In the genomic region with DNA sequence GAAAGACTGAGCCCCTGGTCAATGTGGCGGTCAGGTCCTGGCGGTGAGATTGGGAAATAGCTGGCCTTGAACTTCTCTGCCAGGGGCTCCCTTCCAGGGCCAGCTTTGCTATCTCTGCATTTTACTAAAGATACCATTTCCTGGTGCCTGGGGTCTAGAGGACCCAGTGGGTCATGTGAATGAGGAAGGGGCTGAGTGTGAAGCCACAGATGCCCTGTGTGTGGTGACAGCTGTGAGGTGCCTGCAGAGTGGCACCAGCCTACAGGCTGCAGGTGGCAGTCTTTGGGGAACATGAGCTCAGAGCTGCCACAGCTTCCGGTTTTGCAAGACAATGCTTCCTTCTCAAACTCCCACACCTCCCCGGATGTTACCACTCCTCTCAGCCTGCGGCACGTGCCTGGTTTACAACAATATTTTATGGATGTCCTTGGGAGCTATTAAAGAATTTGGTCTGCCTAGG, we compare ENCODE assay signal across 9 cellular contexts. TPM values are rescaled to one million over a fixed set of nuclear protein-coding genes. Genes with fewer than 3 reads are reported as not detected.
DNase-seq lines count a peak whose midpoint lies in the region; ATAC-seq and TF ChIP-seq lines count a peak whose summit lies in the region.
"Had no signal": no experiment of that assay in that cellular context is flagged by ENCODE, and none has a peak within 500 bp of the region (broad histone marks: within the 10 kb centered on the region; RNA-seq: fewer than 3 reads in every experiment).

No MANE protein-coding gene starts in this region.

- peaks cover 40% of the 10 kb centered on the region for H3K4me1 Mint-ChIP-seq in WTC11

- in situ Hi-C loops in G401 (cut with HindIII; ENCODE audit: low sequenced_read_pairs) = no loop called here

- no peak overlapping the region for H3K27ac Mint-ChIP-seq in WTC11

- CTCF ChIA-PET in WTC11 (lab: Charles Lee) = interaction anchor here (0.6 to 1.8 kb wide), 6 partner anchors 25 to 721 kb away, joined by 3 to 22 read pairs (median 4); a partner anchor contains a TSS

- POLR2A ChIA-PET in WTC11 (lab: Charles Lee) = interaction anchor here (0.5 kb wide), 1 partner anchor 275 kb away, joined by 4 read pairs; no protein-coding TSS in a partner anchor

- ATAC-seq in GM18502 (IDR thresholded peaks at IDR 0.05; ENCODE audit: poor library complexity, unreplicated experiment) = peak; percentile 75
- ATAC-seq in WTC11 = peak; percentile 60

- no peak overlapping the region for H3K4me3 Mint-ChIP-seq in WTC11

- no peak overlapping the region for H3K27ac ChIP-seq in 22Rv1

- peaks cover 47% of the 10 kb centered on the region for H3K27me3 Mint-ChIP-seq in WTC11 (ENCODE audit: low read depth)

- TF ChIP-seq CTCF in 22Rv1 (IDR thresholded peaks at IDR 0.05) = 0 out of 2 replicates have a peak, but pooled peaks have one; percentile 14
- TF ChIP-seq CTCF in WTC11 (IDR thresholded peaks at IDR 0.05) = no peak

- H3K36me3 Mint-ChIP-seq in WTC11 = no peaks in the 10 kb centered on the region; the same call in 1 of the 2 replicates

- H3K9me3 Mint-ChIP-seq in WTC11 = peaks cover 8% of the 10 kb centered on the region; the same call in 1 of the 2 replicates

- peak; percentile 48 for DNase-seq in HT-29 (ENCODE audit: low spot score)
- DNase-seq in WTC11 (ENCODE audit: low spot score) = peak; percentile 43
- DNase-seq in germinal center (ENCODE audit: low spot score) = peak; percentile 63
- peak; percentile 9 to 10 for DNase-seq in stimulated activated CD8-positive, alpha-beta memory T cell treated with anti-CD3 and anti-CD28 coated beads, Interleukin-7, amount 100 ng/mL, for 4 hours (ENCODE audit: low read depth in 2 of 2)
- DNase-seq in G401 (ENCODE audit: low spot score) = no peak
- DNase-seq in NCI-H526 treated with DMSO at 0.1 percent for 48 hours (lab: John Stamatoyannopoulos, UW) = no peak

TF ChIP-seq in WTC11, 78 proteins besides CTCF, POLR2A, EP300 and RAD21 (continues in another document):
- TF ChIP-seq, protein P1, sequence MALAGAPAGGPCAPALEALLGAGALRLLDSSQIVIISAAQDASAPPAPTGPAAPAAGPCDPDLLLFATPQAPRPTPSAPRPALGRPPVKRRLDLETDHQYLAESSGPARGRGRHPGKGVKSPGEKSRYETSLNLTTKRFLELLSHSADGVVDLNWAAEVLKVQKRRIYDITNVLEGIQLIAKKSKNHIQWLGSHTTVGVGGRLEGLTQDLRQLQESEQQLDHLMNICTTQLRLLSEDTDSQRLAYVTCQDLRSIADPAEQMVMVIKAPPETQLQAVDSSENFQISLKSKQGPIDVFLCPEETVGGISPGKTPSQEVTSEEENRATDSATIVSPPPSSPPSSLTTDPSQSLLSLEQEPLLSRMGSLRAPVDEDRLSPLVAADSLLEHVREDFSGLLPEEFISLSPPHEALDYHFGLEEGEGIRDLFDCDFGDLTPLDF (CRISPR knock-in tag; IDR thresholded peaks at IDR 0.05) = no peak
- TF ChIP-seq, protein P2, sequence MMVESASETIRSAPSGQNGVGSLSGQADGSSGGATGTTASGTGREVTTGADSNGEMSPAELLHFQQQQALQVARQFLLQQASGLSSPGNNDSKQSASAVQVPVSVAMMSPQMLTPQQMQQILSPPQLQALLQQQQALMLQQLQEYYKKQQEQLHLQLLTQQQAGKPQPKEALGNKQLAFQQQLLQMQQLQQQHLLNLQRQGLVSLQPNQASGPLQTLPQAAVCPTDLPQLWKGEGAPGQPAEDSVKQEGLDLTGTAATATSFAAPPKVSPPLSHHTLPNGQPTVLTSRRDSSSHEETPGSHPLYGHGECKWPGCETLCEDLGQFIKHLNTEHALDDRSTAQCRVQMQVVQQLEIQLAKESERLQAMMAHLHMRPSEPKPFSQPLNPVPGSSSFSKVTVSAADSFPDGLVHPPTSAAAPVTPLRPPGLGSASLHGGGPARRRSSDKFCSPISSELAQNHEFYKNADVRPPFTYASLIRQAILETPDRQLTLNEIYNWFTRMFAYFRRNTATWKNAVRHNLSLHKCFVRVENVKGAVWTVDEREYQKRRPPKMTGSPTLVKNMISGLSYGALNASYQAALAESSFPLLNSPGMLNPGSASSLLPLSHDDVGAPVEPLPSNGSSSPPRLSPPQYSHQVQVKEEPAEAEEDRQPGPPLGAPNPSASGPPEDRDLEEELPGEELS (CRISPR knock-in tag; IDR thresholded peaks at IDR 0.05) = 0 out of 2 replicates have a peak, but pooled peaks have one; percentile 28
- TF ChIP-seq, protein P3, sequence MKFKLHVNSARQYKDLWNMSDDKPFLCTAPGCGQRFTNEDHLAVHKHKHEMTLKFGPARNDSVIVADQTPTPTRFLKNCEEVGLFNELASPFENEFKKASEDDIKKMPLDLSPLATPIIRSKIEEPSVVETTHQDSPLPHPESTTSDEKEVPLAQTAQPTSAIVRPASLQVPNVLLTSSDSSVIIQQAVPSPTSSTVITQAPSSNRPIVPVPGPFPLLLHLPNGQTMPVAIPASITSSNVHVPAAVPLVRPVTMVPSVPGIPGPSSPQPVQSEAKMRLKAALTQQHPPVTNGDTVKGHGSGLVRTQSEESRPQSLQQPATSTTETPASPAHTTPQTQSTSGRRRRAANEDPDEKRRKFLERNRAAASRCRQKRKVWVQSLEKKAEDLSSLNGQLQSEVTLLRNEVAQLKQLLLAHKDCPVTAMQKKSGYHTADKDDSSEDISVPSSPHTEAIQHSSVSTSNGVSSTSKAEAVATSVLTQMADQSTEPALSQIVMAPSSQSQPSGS (CRISPR knock-in tag; IDR thresholded peaks at IDR 0.05; ENCODE audit: borderline replicate concordance, low read depth) = no peak
- TF ChIP-seq FOXK1 (CRISPR knock-in tag; IDR thresholded peaks at IDR 0.05) = 0 out of 2 replicates have a peak, but pooled peaks have one; percentile 20
- no peak for TF ChIP-seq ZNF121 (CRISPR knock-in tag; IDR thresholded peaks at IDR 0.05)
- TF ChIP-seq SMAD3 (CRISPR knock-in tag; IDR thresholded peaks at IDR 0.05; ENCODE audit: borderline replicate concordance) = no peak
- TF ChIP-seq ELF4 (CRISPR knock-in tag; IDR thresholded peaks at IDR 0.05; ENCODE audit: low read depth) = no peak
- TF ChIP-seq, protein P4, sequence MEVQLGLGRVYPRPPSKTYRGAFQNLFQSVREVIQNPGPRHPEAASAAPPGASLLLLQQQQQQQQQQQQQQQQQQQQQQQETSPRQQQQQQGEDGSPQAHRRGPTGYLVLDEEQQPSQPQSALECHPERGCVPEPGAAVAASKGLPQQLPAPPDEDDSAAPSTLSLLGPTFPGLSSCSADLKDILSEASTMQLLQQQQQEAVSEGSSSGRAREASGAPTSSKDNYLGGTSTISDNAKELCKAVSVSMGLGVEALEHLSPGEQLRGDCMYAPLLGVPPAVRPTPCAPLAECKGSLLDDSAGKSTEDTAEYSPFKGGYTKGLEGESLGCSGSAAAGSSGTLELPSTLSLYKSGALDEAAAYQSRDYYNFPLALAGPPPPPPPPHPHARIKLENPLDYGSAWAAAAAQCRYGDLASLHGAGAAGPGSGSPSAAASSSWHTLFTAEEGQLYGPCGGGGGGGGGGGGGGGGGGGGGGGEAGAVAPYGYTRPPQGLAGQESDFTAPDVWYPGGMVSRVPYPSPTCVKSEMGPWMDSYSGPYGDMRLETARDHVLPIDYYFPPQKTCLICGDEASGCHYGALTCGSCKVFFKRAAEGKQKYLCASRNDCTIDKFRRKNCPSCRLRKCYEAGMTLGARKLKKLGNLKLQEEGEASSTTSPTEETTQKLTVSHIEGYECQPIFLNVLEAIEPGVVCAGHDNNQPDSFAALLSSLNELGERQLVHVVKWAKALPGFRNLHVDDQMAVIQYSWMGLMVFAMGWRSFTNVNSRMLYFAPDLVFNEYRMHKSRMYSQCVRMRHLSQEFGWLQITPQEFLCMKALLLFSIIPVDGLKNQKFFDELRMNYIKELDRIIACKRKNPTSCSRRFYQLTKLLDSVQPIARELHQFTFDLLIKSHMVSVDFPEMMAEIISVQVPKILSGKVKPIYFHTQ (CRISPR knock-in tag; IDR thresholded peaks at IDR 0.05) = no peak
- TF ChIP-seq, protein P5, sequence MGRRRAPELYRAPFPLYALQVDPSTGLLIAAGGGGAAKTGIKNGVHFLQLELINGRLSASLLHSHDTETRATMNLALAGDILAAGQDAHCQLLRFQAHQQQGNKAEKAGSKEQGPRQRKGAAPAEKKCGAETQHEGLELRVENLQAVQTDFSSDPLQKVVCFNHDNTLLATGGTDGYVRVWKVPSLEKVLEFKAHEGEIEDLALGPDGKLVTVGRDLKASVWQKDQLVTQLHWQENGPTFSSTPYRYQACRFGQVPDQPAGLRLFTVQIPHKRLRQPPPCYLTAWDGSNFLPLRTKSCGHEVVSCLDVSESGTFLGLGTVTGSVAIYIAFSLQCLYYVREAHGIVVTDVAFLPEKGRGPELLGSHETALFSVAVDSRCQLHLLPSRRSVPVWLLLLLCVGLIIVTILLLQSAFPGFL (CRISPR knock-in tag; IDR thresholded peaks at IDR 0.05; ENCODE audit: borderline replicate concordance) = no peak
- TF ChIP-seq, protein P6, sequence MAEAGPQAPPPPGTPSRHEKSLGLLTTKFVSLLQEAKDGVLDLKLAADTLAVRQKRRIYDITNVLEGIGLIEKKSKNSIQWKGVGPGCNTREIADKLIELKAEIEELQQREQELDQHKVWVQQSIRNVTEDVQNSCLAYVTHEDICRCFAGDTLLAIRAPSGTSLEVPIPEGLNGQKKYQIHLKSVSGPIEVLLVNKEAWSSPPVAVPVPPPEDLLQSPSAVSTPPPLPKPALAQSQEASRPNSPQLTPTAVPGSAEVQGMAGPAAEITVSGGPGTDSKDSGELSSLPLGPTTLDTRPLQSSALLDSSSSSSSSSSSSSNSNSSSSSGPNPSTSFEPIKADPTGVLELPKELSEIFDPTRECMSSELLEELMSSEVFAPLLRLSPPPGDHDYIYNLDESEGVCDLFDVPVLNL (CRISPR knock-in tag; IDR thresholded peaks at IDR 0.05; ENCODE audit: borderline replicate concordance, low read depth) = no peak
- TF ChIP-seq ZNF416 (CRISPR knock-in tag; IDR thresholded peaks at IDR 0.05) = no peak
- 0 out of 2 replicates have a peak, but pooled peaks have one; percentile 27 for TF ChIP-seq SP1 (CRISPR knock-in tag; conservative IDR thresholded peaks at IDR 0.05)
- TF ChIP-seq GABPB1 (CRISPR knock-in tag; IDR thresholded peaks at IDR 0.05) = no peak
- no peak for TF ChIP-seq NR1H2 (CRISPR knock-in tag; IDR thresholded peaks at IDR 0.05)
- TF ChIP-seq, protein P7, sequence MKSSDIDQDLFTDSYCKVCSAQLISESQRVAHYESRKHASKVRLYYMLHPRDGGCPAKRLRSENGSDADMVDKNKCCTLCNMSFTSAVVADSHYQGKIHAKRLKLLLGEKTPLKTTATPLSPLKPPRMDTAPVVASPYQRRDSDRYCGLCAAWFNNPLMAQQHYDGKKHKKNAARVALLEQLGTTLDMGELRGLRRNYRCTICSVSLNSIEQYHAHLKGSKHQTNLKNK (CRISPR knock-in tag; IDR thresholded peaks at IDR 0.05) = no peak
- no peak for TF ChIP-seq TP53 (CRISPR knock-in tag; IDR thresholded peaks at IDR 0.05)

RNA-seq across cellular contexts. Expression of a gene that starts 5.2 kb away (rescaled TPM):
- total RNA-seq in HT-29 (2014; rRNA removed; shearing (Covaris generic)) = not detected in 2 replicates
- not detected in 3 replicates for total RNA-seq in WTC11 (2021)
- total RNA-seq in G401 (2014; rRNA removed; shearing (Covaris generic)) = not detected in 2 replicates
- total RNA-seq: skeletal muscle tissue had no signal

RNA-seq across cellular contexts. Expression of a gene that starts 32.8 kb away (rescaled TPM):
- total RNA-seq in HT-29 (2014; rRNA removed; shearing (Covaris generic)) = 6.4 and 6.5 TPM in 2 replicates
- 2.9 to 4.9 TPM (median 4.0 TPM) in 3 replicates for total RNA-seq in WTC11 (2021)
- 1.6 and 2.2 TPM in 2 replicates for total RNA-seq in G401 (2014; rRNA removed; shearing (Covaris generic))

Comparison
In these comparisons a context has a peak if more than half of its experiments do, and no peak if none do; other contexts are left out.
1. DNase-seq: peak in HT-29 (single experiment), WTC11 (single experiment), germinal center (single experiment) and stimulated activated CD8-positive, alpha-beta memory T cell treated with anti-CD3 and anti-CD28 coated beads, Interleukin-7, amount 100 ng/mL, for 4 hours (2 of 2); none in G401 (single experiment) and NCI-H526 treated with DMSO at 0.1 percent for 48 hours (single experiment).